In the genomic region with DNA sequence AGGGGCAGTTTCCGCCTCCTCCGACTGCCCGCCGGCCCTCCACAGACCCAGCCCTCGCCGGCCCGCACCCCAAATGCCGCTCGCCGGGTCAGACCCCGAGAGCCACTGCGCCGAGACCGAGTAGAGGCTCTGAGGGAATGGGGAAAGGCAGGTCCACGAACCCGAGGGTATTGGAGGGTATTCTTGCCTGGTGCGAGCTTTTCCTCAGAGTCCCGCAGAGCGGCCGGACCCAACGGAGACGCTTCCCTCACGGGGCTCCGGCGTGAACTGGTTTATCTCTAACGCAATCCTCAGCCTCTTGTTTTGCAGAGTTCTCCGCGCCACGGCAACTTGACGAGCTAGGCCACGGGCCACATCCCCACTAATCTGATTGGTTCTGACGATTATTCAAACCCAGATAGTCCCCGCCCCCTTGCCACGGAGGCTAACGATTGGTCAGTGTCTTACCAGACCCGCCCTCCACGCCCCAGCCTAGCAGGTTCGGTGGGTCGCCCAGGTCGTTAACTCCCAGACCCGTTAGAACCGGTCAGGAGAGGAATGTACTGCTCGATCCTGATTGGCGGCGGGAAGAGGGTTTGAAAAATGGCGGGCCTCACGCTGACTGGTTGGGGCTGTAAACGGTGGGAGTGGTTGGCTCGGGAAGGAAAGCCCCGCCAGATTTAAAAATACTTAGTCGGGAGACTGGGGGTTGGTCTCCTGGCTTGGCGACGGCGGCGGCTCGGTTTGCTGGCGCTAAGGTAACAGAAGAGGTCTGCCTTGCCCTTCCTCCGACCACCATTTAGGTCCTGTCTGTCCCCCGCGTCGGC, we compare ENCODE assay signal across 8 cellular contexts. TPM values are rescaled to one million over a fixed set of nuclear protein-coding genes. Genes with fewer than 3 reads are reported as not detected.
DNase-seq lines count a peak whose midpoint lies in the region; ATAC-seq lines count a peak whose summit lies in the region.

A gene (minus strand): TSS at position 274 of the 806 bp plus-strand sequence. CDS start 709 bp downstream, outside the sequence.

- peaks cover 3 to 10% (median 10%) of the 10 kb centered on the region in 3 donors for H3K36me3 Mint-ChIP-seq in immature natural killer cell

- H3K4me1 Mint-ChIP-seq in immature natural killer cell: peaks cover 29 to 41% of the 10 kb centered on the region in 2 donors

- DNase-seq in AG08396 (ENCODE audit: low spot score) (peak; percentile 99), NCI-H345 treated with DMSO at 0.1 percent for 48 hours (lab: John Stamatoyannopoulos, UW; ENCODE audit: unreplicated experiment) (peak; percentile 90), immature natural killer cell (peak; percentile 99), smooth muscle cell of the brain vasculature (ENCODE audit: low read depth, low spot score) (peak; percentile 100)
- DNase-seq in activated CD4-positive, CD25-positive, alpha-beta regulatory T cell (lab: John Stamatoyannopoulos, UW): peak; percentile 97 to 99 (median 99)
- peak; percentile 100 for DNase-seq in central memory CD4-positive, alpha-beta T cell

- peak within 1 kb of the TSS; percentile 96 to 100 (median 99) for H3K4me3 Mint-ChIP-seq in immature natural killer cell

- no peaks in the 10 kb centered on the region for H3K9me3 Mint-ChIP-seq in immature natural killer cell

- peak within 1 kb of the TSS; percentile 96 to 98 (median 97) for H3K27ac Mint-ChIP-seq in immature natural killer cell

- H3K27me3 Mint-ChIP-seq in immature natural killer cell (ENCODE audit: low read depth in 3 of 3): peaks cover 14 to 19% (median 19%) of the 10 kb centered on the region in 3 donors

- ATAC-seq in GM19023 (IDR thresholded peaks at IDR 0.05; ENCODE audit: unreplicated experiment) (peak; percentile 94), HG03280 (IDR thresholded peaks at IDR 0.05; ENCODE audit: unreplicated experiment) (peak; percentile 96)

RNA-seq across cellular contexts. Expression of the gene that starts here (rescaled TPM):
- 100 to 1,000 TPM; 150 to 153 (median 152) TPM for polyA plus RNA-seq in immature natural killer cell

Comparison
In these comparisons a context has a peak if more than half of its experiments do, and no peak if none do; other contexts are left out.
1. Peak in every context shown above with its lines: DNase-seq and ATAC-seq.